In the genomic region with DNA sequence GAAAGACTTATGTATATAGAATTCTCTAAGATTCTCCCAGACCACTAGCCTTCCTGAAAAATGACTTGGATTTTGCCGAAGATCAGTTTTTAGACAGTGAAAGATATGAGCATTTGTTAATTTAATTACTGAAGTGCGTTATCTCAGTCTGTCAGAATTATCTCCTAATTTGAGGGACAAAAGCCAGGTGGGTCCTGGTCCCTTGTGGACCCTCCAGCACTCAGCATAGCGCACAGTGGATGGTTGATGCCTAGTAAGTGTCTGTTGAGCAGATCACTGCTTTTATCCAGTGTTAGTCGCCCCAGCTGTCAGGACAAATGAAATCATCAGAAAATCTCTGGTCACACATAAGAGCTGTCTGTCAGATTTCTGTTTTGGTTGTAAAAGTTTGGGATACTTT, we compare ENCODE assay signal across 19 cellular contexts.
DNase-seq lines count a peak whose midpoint lies in the region; ATAC-seq and TF ChIP-seq lines count a peak whose summit lies in the region.
"Had no signal": no experiment of that assay in that cellular context is flagged by ENCODE, and none has a peak within 500 bp of the region (broad histone marks: within the 10 kb centered on the region; RNA-seq: fewer than 3 reads in every experiment).

No MANE protein-coding gene starts in this region.

- peaks cover 2 to 18% (median 7%) of the 10 kb centered on the region in 5 experiments for H3K9me3 Mint-ChIP-seq in brain
- H3K9me3 Mint-ChIP-seq: CD4-positive, CD25-positive, alpha-beta regulatory T cell; GM23338 had no signal

- H3K36me3 Mint-ChIP-seq in brain = peaks cover 32% of the 10 kb centered on the region
- H3K36me3 Mint-ChIP-seq: CD4-positive, CD25-positive, alpha-beta regulatory T cell had no signal

- H3K27me3 ChIP-seq in layer of hippocampus (ENCODE audit: control insufficient read depth, insufficient read depth, low read length) = no peaks in the 10 kb centered on the region
- H3K27me3 ChIP-seq: Peyer's patch had no signal

- ATAC-seq in GM19397 (IDR thresholded peaks at IDR 0.05; ENCODE audit: unreplicated experiment) = no peak

- peak overlapping the region in 3 of 5 experiments; percentile 6 to 51 (median 12) for H3K4me3 Mint-ChIP-seq in brain
- H3K4me3 Mint-ChIP-seq: B cell; CD4-positive, CD25-positive, alpha-beta regulatory T cell had no signal

- H3K4me1 Mint-ChIP-seq in brain = peaks cover 64% of the 10 kb centered on the region
- H3K4me1 Mint-ChIP-seq: B cell; CD4-positive, CD25-positive, alpha-beta regulatory T cell had no signal

- DNase-seq in NCI-H2227 treated with DMSO at 0.1 percent for 48 hours (lab: John Stamatoyannopoulos, UW) = peak; percentile 20
- no peak for DNase-seq in NCI-H2227 (lab: John Stamatoyannopoulos, UW; ENCODE audit: unreplicated experiment)
- no peak for DNase-seq in NCI-H2029 (lab: John Stamatoyannopoulos, UW)
- DNase-seq in GOT3 (lab: John Stamatoyannopoulos, UW) = no peak
- DNase-seq: CD4-positive, CD25-positive, alpha-beta regulatory T cell; COR-L47; DMS153; GF-D8; NCI-H146; NCI-H2081; NCI-H345; NCI-H526 treated with DMSO at 0.1 percent for 48 hours; NK-92 treated with Interleukin-12 subunit alpha and Interleukin-12 subunit beta, amount 100 ng/mL, for 24 hours; Peyer's patch had no signal

- no peak for TF ChIP-seq CTCF in brain (conservative IDR thresholded peaks at IDR 0.05)

- H3K27me3 Mint-ChIP-seq in brain = peaks cover 10% of the 10 kb centered on the region

- H3K27ac ChIP-seq in layer of hippocampus (ENCODE audit: low read depth, low read length) = peak overlapping the region; percentile 67
- H3K27ac ChIP-seq: Peyer's patch had no signal

- peak overlapping the region in 3 of 5 experiments; percentile 19 to 92 (median 47) for H3K27ac Mint-ChIP-seq in brain
- H3K27ac Mint-ChIP-seq: B cell; CD4-positive, CD25-positive, alpha-beta regulatory T cell had no signal
